In the genomic region with DNA sequence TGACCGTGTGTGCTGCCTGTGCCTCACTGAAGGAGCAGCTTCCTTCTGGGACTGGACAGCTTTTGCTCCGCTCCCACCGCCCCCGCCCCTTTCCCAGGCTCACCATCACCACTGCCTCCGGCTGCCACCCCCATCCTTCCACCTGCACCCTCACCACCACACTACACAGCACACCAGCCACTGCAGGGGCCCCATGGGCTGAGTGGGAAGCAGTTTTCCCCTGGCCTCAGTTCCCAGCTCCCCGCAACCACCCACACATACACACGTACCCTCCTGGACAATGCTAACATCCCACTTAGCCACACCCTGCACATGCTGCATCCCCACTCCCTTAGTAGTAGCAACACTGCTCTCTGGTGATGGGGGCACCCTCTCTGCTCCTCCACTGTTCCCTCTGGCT, we compare ENCODE assay signal across 1 cellular context.
TF ChIP-seq lines count a peak whose summit lies in the region.

No MANE protein-coding gene starts in this region.

TF ChIP-seq in HepG2, 621 proteins besides CTCF, POLR2A, EP300 and RAD21:
- TF ChIP-seq AGO2 (optimal IDR thresholded peaks at IDR 0.05; ENCODE audit: low read depth, low read length) (peak; percentile 83), RBFOX2 (IDR thresholded peaks at IDR 0.05; ENCODE audit: low read depth, low read length) (0 out of 2 replicates have a peak, but pooled peaks have one; percentile 22), KDM2A (CRISPR knock-in tag; IDR thresholded peaks at IDR 0.05; ENCODE audit: borderline replicate concordance, low read depth) (no peak)
TF ChIP-seq in HepG2: peak in this region for 2.
